ENCODE assay signal across 34 cellular contexts in the genomic region with DNA sequence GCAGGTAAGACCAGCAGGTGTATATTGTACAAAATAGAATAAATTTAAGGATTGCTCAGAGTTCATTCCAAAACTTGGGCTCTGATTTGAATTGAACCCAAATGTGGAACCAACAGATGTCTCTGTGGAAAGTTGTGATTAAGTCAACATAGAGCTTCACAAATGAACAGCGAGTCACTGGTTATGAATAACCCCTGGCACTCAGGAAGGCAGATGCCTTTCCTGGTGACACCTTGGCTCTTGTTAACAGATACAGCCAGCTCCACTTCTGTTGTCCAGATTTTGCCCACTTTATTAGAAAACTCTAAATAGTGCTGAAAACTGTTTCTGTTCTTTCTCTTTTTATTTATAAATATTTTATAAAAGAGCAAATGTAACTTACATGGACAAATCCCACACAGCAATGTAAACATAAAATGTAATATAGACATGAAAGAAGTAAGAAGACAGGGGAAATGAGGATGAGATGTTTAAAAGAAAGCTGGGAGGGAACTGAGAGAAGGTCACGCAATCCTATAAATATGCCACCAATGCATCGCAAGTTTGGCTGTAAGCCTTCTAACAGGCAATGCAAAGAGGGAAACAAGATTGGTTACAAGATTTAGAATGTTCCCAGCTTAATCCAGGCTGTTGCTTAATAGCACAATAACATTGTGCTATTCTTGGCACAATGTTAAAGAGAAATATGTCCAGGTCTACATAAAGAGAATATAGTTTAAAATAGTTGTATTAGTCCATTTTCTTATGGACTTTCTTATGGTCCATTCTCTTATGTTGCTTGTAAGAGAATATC.
"Had no signal": no experiment of that assay in that cellular context is flagged by ENCODE, and none has a peak within 500 bp of the region (broad histone marks: within the 10 kb centered on the region; RNA-seq: fewer than 3 reads in every experiment).

No MANE protein-coding gene starts in this region.

- H3K4me1 Mint-ChIP-seq: activated CD4-positive, alpha-beta T cell treated with anti-CD3 and anti-CD28 coated beads, Interleukin-2, amount 10 ng/mL, durations not matched to agents 24 days and 14 days; activated naive CD4-positive, alpha-beta T cell treated with anti-CD3 and anti-CD28 coated beads, Interleukin-2, amount 50 U/mL, for 24 hours; activated naive CD8-positive, alpha-beta T cell treated with anti-CD3 and anti-CD28 coated beads, Interleukin-2, amount 10 ng/mL, durations not matched to agents 7 days and 5 days; activated T-helper 17 cell treated with anti-CD3 and anti-CD28 coated beads, Interleukin-2, amount 50 U/mL, for 72 hours had no signal

- H3K36me3 ChIP-seq: breast epithelium, Peyer's patch, SJSA1 had no signal

- H3K27me3 Mint-ChIP-seq: activated CD4-positive, alpha-beta T cell treated with anti-CD3 and anti-CD28 coated beads, Interleukin-2, amount 10 ng/mL, durations not matched to agents 24 days and 14 days; activated CD8-positive, alpha-beta T cell treated with anti-CD3 and anti-CD28 coated beads for 36 hours; activated naive CD4-positive, alpha-beta T cell treated with anti-CD3 and anti-CD28 coated beads, Interleukin-2, amount 50 U/mL, for 24 hours; activated naive CD8-positive, alpha-beta T cell treated with anti-CD3 and anti-CD28 coated beads, Interleukin-2, amount 10 ng/mL, durations not matched to agents 7 days and 5 days; activated T-helper 17 cell treated with anti-CD3 and anti-CD28 coated beads, Interleukin-2, amount 50 U/mL, for 72 hours had no signal

- H3K4me3 Mint-ChIP-seq: activated CD4-positive, alpha-beta T cell treated with anti-CD3 and anti-CD28 coated beads, Interleukin-2, amount 10 ng/mL, durations not matched to agents 24 days and 14 days; activated CD8-positive, alpha-beta T cell treated with anti-CD3 and anti-CD28 coated beads for 36 hours; activated naive CD4-positive, alpha-beta T cell treated with anti-CD3 and anti-CD28 coated beads, Interleukin-2, amount 50 U/mL, for 24 hours; activated naive CD8-positive, alpha-beta T cell treated with anti-CD3 and anti-CD28 coated beads, Interleukin-2, amount 10 ng/mL, durations not matched to agents 7 days and 5 days; activated T-cell treated with anti-CD3 and anti-CD28 coated beads, Interleukin-2, amount 50 U/mL, for 72 hours; activated T-helper 17 cell treated with anti-CD3 and anti-CD28 coated beads, Interleukin-2, amount 50 U/mL, for 72 hours; T-helper 1 cell treated with Interleukin-12 subunit alpha and Interleukin-12 subunit beta and Interleukin-4 antibody, amounts not matched to agents 30 μg/mL and 1 μg/mL, for 36 hours; T-helper 2 cell treated with Interferon-gamma antibody and Interleukin-4, amounts not matched to agents 5 μg/mL and 100 μg/mL, for 36 hours had no signal

- H3K27ac ChIP-seq: body of pancreas, breast epithelium, Peyer's patch, SJSA1 had no signal

- H3K9me3 Mint-ChIP-seq: activated CD8-positive, alpha-beta T cell treated with anti-CD3 and anti-CD28 coated beads for 36 hours; T-helper 2 cell treated with Interferon-gamma antibody and Interleukin-4, amounts not matched to agents 5 μg/mL and 100 μg/mL, for 36 hours had no signal

- H3K9ac ChIP-seq: SK-N-SH had no signal

- H3K4me3 ChIP-seq: body of pancreas, breast epithelium, Peyer's patch, SJSA1 had no signal

- H3K27me3 ChIP-seq: body of pancreas, breast epithelium, Peyer's patch, SJSA1 had no signal

- H3K4me2 ChIP-seq: SK-N-SH had no signal

- DNase-seq: activated CD4-positive, alpha-beta T cell treated with anti-CD3 and anti-CD28 coated beads, Interleukin-2, amount 10 ng/mL, durations not matched to agents 24 days and 14 days; activated CD4-positive, alpha-beta T cell treated with anti-CD3 and anti-CD28 coated beads, Interleukin-2, amount 50 U/mL, for 4 hours; activated CD8-positive, alpha-beta T cell treated with anti-CD3 and anti-CD28 coated beads for 36 hours; activated effector memory CD4-positive, alpha-beta T cell treated with anti-CD3 and anti-CD28 coated beads, Interleukin-2, amount 50 U/mL, for 16 hours; activated naive CD4-positive, alpha-beta T cell; activated naive CD8-positive, alpha-beta T cell treated with anti-CD3 and anti-CD28 coated beads, Interleukin-2, amount 10 ng/mL, durations not matched to agents 7 days and 5 days; activated T-cell treated with anti-CD3 and anti-CD28 coated beads, Interleukin-2, amount 50 U/mL, for 1 hour; activated T-cell treated with anti-CD3 and anti-CD28 coated beads, Interleukin-2, amount 50 U/mL, for 72 hours; body of pancreas; caudate nucleus; Kasumi-1; KG1; MM.1S; NCI-H1092 treated with DMSO at 0.1 percent for 48 hours; NCI-H1417 treated with DMSO at 0.1 percent for 48 hours; NCI-H187 treated with DMSO at 0.1 percent for 48 hours; NCI-H2081; NCI-H2171 treated with DMSO at 0.1 percent for 48 hours; NCI-H2227 treated with DMSO at 0.1 percent for 48 hours; NCI-H446; NCI-H510A treated with DMSO at 0.1 percent for 48 hours; PC-3; Peyer's patch; RPMI8226; SHP77 treated with DMSO at 0.1 percent for 48 hours; SK-N-SH had no signal

- H3K4me1 ChIP-seq: body of pancreas, breast epithelium, Peyer's patch, SJSA1 had no signal

- H3K27ac Mint-ChIP-seq: activated CD4-positive, alpha-beta T cell treated with anti-CD3 and anti-CD28 coated beads, Interleukin-2, amount 10 ng/mL, durations not matched to agents 24 days and 14 days; activated CD8-positive, alpha-beta T cell treated with anti-CD3 and anti-CD28 coated beads for 36 hours; activated naive CD4-positive, alpha-beta T cell treated with anti-CD3 and anti-CD28 coated beads, Interleukin-2, amount 50 U/mL, for 24 hours; activated naive CD8-positive, alpha-beta T cell treated with anti-CD3 and anti-CD28 coated beads, Interleukin-2, amount 10 ng/mL, durations not matched to agents 7 days and 5 days; activated T-cell treated with anti-CD3 and anti-CD28 coated beads, Interleukin-2, amount 50 U/mL, for 72 hours; activated T-helper 17 cell treated with anti-CD3 and anti-CD28 coated beads, Interleukin-2, amount 50 U/mL, for 72 hours; T-helper 1 cell treated with Interleukin-12 subunit alpha and Interleukin-12 subunit beta and Interleukin-4 antibody, amounts not matched to agents 30 μg/mL and 1 μg/mL, for 36 hours; T-helper 2 cell treated with Interferon-gamma antibody and Interleukin-4, amounts not matched to agents 5 μg/mL and 100 μg/mL, for 36 hours had no signal

- H3K9me3 ChIP-seq: body of pancreas, breast epithelium, Peyer's patch, SJSA1, SK-N-SH had no signal

- FAIRE-seq: astrocyte, TTC549 had no signal

- H3K36me3 Mint-ChIP-seq: activated naive CD8-positive, alpha-beta T cell treated with anti-CD3 and anti-CD28 coated beads, Interleukin-2, amount 10 ng/mL, durations not matched to agents 7 days and 5 days had no signal
